Comparison of ENCODE assay signal across 1 cellular context in genomic region chr21:41873426-41873825, GRCh38.
TF ChIP-seq lines count a peak whose summit lies in the region.

No MANE protein-coding gene starts in this region.

TF ChIP-seq in IMR-90, 13 proteins besides CTCF, POLR2A, EP300 and RAD21 (continued from another document):
- TF ChIP-seq USF2 (IDR thresholded peaks at IDR 0.05; ENCODE audit: low read depth, low read length) (no peak), RFX5 (IDR thresholded peaks at IDR 0.05; ENCODE audit: low read depth, low read length) (no peak), NFE2L2 (IDR thresholded peaks at IDR 0.05; ENCODE audit: low read depth, low read length) (no peak), SMC3 (IDR thresholded peaks at IDR 0.05; ENCODE audit: low read depth, low read length) (no peak)
